8 cellular contexts compared by ENCODE assay signal in genomic region chr10:119750391-119751230, GRCh38. TPM values are rescaled to one million over a fixed set of nuclear protein-coding genes. Genes with fewer than 3 reads are reported as not detected.
DNase-seq lines count a peak whose midpoint lies in the region; ATAC-seq, FAIRE-seq and TF ChIP-seq lines count a peak whose summit lies in the region.

No MANE protein-coding gene starts in this region.

- peaks cover 4% of the 10 kb centered on the region for H3K36me3 Mint-ChIP-seq in type B pancreatic cell

- H3K4me3 Mint-ChIP-seq in type B pancreatic cell: no peak overlapping the region

- TF ChIP-seq CTCF in type B pancreatic cell (conservative IDR thresholded peaks at IDR 0.05): peak; percentile 89

- peak; percentile 90 for ATAC-seq in GM21723 (IDR thresholded peaks at IDR 0.05; ENCODE audit: unreplicated experiment)

- no peaks in the 10 kb centered on the region for H3K9me3 Mint-ChIP-seq in type B pancreatic cell

- H3K27me3 Mint-ChIP-seq in type B pancreatic cell: no peaks in the 10 kb centered on the region

- H3K27ac Mint-ChIP-seq in type B pancreatic cell: no peak overlapping the region

- FAIRE-seq in frontal cortex (lab: Jason Lieb, UNC): peak; percentile 87

- DNase-seq in DMS79 treated with DMSO at 0.1 percent for 48 hours (lab: John Stamatoyannopoulos, UW) (peak; percentile 40), Kasumi-1 (lab: John Stamatoyannopoulos, UW) (peak; percentile 95 to 97), RPMI8226 (peak; percentile 60), frontal cortex (ENCODE audit: low spot score in 2 of 2) (peak; percentile 40 to 51), occipital lobe (lab: John Stamatoyannopoulos, UW) (peak; percentile 63), type B pancreatic cell (ENCODE audit: extremely low spot score, unreplicated experiment) (no peak)
- peak; percentile 22 for DNase-seq in activated effector memory CD4-positive, alpha-beta T cell treated with Interleukin-2 at 50 U/mL for 16 hours

- peaks cover 34% of the 10 kb centered on the region for H3K4me1 Mint-ChIP-seq in type B pancreatic cell (ENCODE audit: unreplicated experiment)

RNA-seq across cellular contexts. Expression of gene INPP5F, which starts 24.8 kb away (rescaled TPM):
- total RNA-seq in frontal cortex: 212 TPM
- 166 TPM for total RNA-seq in occipital lobe
- total RNA-seq in type B pancreatic cell (ENCODE audit: low replicate concordance): 47.4 and 48.1 TPM in 2 replicates
